ENCODE assay signal across 1 cellular context in genomic region chr13:43908156-43909126, GRCh38.
TF ChIP-seq lines count a peak whose summit lies in the region.

No MANE protein-coding gene starts in this region.

TF ChIP-seq in IMR-90, 13 proteins besides CTCF, POLR2A, EP300 and RAD21 (continued from another document):
- TF ChIP-seq MAZ (IDR thresholded peaks at IDR 0.05; ENCODE audit: borderline replicate concordance, low read depth, low read length) (no peak), SMC3 (IDR thresholded peaks at IDR 0.05; ENCODE audit: low read depth, low read length) (peak; percentile 73), CHD1 (IDR thresholded peaks at IDR 0.05; ENCODE audit: low read depth, low read length) (no peak), NFE2L2 (IDR thresholded peaks at IDR 0.05; ENCODE audit: low read depth, low read length) (no peak), ELK1 (IDR thresholded peaks at IDR 0.05; ENCODE audit: borderline replicate concordance, low read depth, low read length) (no peak), FOS (IDR thresholded peaks at IDR 0.05; ENCODE audit: low read depth, low read length) (peak; percentile 47; the same call in 1 of the 2 replicates), CEBPB (IDR thresholded peaks at IDR 0.05; ENCODE audit: low read depth, low read length) (peak; percentile 73), MXI1 (IDR thresholded peaks at IDR 0.05; ENCODE audit: borderline replicate concordance, low read depth, low read length) (no peak), RCOR1 (IDR thresholded peaks at IDR 0.05; ENCODE audit: insufficient replicate concordance, low read length) (peak; percentile 42), MAFK (IDR thresholded peaks at IDR 0.05; ENCODE audit: low read depth, low read length) (peak; percentile 67; the same call in 1 of the 2 replicates), RFX5 (IDR thresholded peaks at IDR 0.05; ENCODE audit: low read depth, low read length) (no peak), USF2 (IDR thresholded peaks at IDR 0.05; ENCODE audit: low read depth, low read length) (no peak)
